Comparison of ENCODE assay signal across 10 cellular contexts in genomic region chr12:51070004-51070403, GRCh38. TPM values are rescaled to one million over a fixed set of nuclear protein-coding genes. Genes with fewer than 3 reads are reported as not detected.
DNase-seq lines count a peak whose midpoint lies in the region; ATAC-seq and TF ChIP-seq lines count a peak whose summit lies in the region.
"Had no signal": no experiment of that assay in that cellular context is flagged by ENCODE, and none has a peak within 500 bp of the region (broad histone marks: within the 10 kb centered on the region; RNA-seq: fewer than 3 reads in every experiment).

No MANE protein-coding gene starts in this region.

- no peak overlapping the region for H2BK15ac ChIP-seq in mesenchymal stem cell (ENCODE audit: low read depth, poor library complexity, severe bottlenecking)

- H2BK12ac ChIP-seq in mesenchymal stem cell (ENCODE audit: low read length in 2 of 2) = no peak overlapping the region

- H2AFZ ChIP-seq in mesenchymal stem cell (ENCODE audit: low read depth, low read length) = no peak overlapping the region

- H3K4me2 ChIP-seq in mesenchymal stem cell (ENCODE audit: low read length, poor library complexity, severe bottlenecking) = no peak overlapping the region

- H3K36me3 ChIP-seq in mesenchymal stem cell (ENCODE audit: control insufficient read depth in 1 of 2, insufficient read depth in 2 of 2, low read depth in 1 of 2, low read length in 2 of 2) = peaks cover 63 to 74% of the 10 kb centered on the region in 2 experiments

- no peak overlapping the region for H4K91ac ChIP-seq in mesenchymal stem cell (ENCODE audit: low read length)

- H3K9ac ChIP-seq in mesenchymal stem cell (ENCODE audit: low read length) = peak overlapping the region; percentile 33

- peak overlapping the region in 4 of 5 experiments; percentile 5 to 89 (median 78) for H3K27ac Mint-ChIP-seq in brain

- H3K27me3 ChIP-seq in mesenchymal stem cell (ENCODE audit: control insufficient read depth in 1 of 2, insufficient read depth in 1 of 2, low read length in 2 of 2) = no peaks in the 10 kb centered on the region

- H2BK120ac ChIP-seq in mesenchymal stem cell (ENCODE audit: low read depth, low read length) = no peak overlapping the region

- peak; percentile 23 for DNase-seq in ELF-1 (ENCODE audit: low read depth, low spot score)
- DNase-seq in LHCN-M2 (ENCODE audit: low read depth) = peak; percentile 51
- DNase-seq in mesenchymal stem cell = peak; percentile 69
- no peak for DNase-seq in GM13976 (ENCODE audit: low spot score)
- DNase-seq: activated naive CD4-positive, alpha-beta T cell had no signal

- no peaks in the 10 kb centered on the region for H3K4me1 ChIP-seq in mesenchymal stem cell (ENCODE audit: control insufficient read depth, insufficient read depth, low read depth, low read length)

- peaks cover 19% of the 10 kb centered on the region for H3K4me1 Mint-ChIP-seq in brain

- no peak overlapping the region for H3K4me3 Mint-ChIP-seq in brain

- H3K18ac ChIP-seq in mesenchymal stem cell (ENCODE audit: low read depth in 1 of 2, low read length in 2 of 2) = no peak overlapping the region

- H3K36me3 Mint-ChIP-seq in brain = peaks cover 82% of the 10 kb centered on the region

- TF ChIP-seq CTCF in brain (conservative IDR thresholded peaks at IDR 0.05) (no peak), GM13976 (IDR thresholded peaks at IDR 0.05; ENCODE audit: borderline replicate concordance, control extremely low read depth, extremely low read depth, insufficient read depth, missing control alignments) (no peak)

- no peak overlapping the region for H3K4ac ChIP-seq in mesenchymal stem cell (ENCODE audit: low read depth in 1 of 2, low read length in 2 of 2)

- H3K9me3 Mint-ChIP-seq in brain = no peaks in the 10 kb centered on the region

- H3K9me3 ChIP-seq in mesenchymal stem cell (ENCODE audit: control insufficient read depth, low read length) = no peaks in the 10 kb centered on the region

- ATAC-seq in HG02642 (IDR thresholded peaks at IDR 0.05; ENCODE audit: poor library complexity, unreplicated experiment) (no peak), GM19023 (IDR thresholded peaks at IDR 0.05; ENCODE audit: unreplicated experiment) (no peak), GM18909 (IDR thresholded peaks at IDR 0.05; ENCODE audit: poor library complexity, unreplicated experiment) (no peak)

- no peak overlapping the region for H2BK5ac ChIP-seq in mesenchymal stem cell (ENCODE audit: low read depth, low read length, poor library complexity, severe bottlenecking)

- no peak overlapping the region for H3K23ac ChIP-seq in mesenchymal stem cell (ENCODE audit: low read length in 2 of 2)

- no peak overlapping the region for H3K4me3 ChIP-seq in mesenchymal stem cell (ENCODE audit: insufficient read depth in 1 of 2, low read depth in 1 of 2, low read length in 2 of 2)

- no peak overlapping the region for H2AK5ac ChIP-seq in mesenchymal stem cell (ENCODE audit: low read length, severe bottlenecking)

- 91% methylated on average over 3 of the region's 3 CpGs for WGBS in mesenchymal stem cell

- no peak overlapping the region for H3K27ac ChIP-seq in mesenchymal stem cell (ENCODE audit: low read length, poor library complexity, severe bottlenecking)
- H3K27ac ChIP-seq: VCaP had no signal

- in situ Hi-C loops in GM13976 (cut with MboI; ENCODE audit: low sequenced_read_pairs, unreplicated experiment) = no loop called here

- no peak overlapping the region for H4K8ac ChIP-seq in mesenchymal stem cell (ENCODE audit: low read length)

- H3K79me1 ChIP-seq in mesenchymal stem cell (replicated peaks; ENCODE audit: low read length, poor library complexity, severe bottlenecking) = peaks cover 24% of the 10 kb centered on the region

- H3K14ac ChIP-seq in mesenchymal stem cell (ENCODE audit: low read length in 2 of 2) = no peak overlapping the region

- no peaks in the 10 kb centered on the region for H3K27me3 Mint-ChIP-seq in brain

RNA-seq across cellular contexts. Expression of gene CSRNP2, which starts 13.4 kb away (rescaled TPM):
- 29.7 and 31.5 TPM in 2 replicates for total RNA-seq in LHCN-M2 (2014; rRNA removed)
- polyA plus RNA-seq in LHCN-M2 (2012) = 15.0 TPM
- polyA plus RNA-seq in brain (ENCODE audit: insufficient read depth, low read depth, low replicate concordance) = 25.4 TPM
- polyA plus RNA-seq in mesenchymal stem cell (2013, experiment 1 of 2) = 19.1 TPM
- 18.9 TPM for polyA plus RNA-seq in mesenchymal stem cell (2013, experiment 2 of 2)

RNA-seq across cellular contexts. Expression of gene LETMD1, which starts 21.9 kb away (rescaled TPM):
- total RNA-seq in LHCN-M2 (2014; rRNA removed) = 24.4 and 32.1 TPM in 2 replicates
- 20.4 TPM for polyA plus RNA-seq in LHCN-M2 (2012)
- polyA plus RNA-seq in brain (ENCODE audit: insufficient read depth, low read depth, low replicate concordance) = 64.6 TPM
- 32.8 TPM for polyA plus RNA-seq in mesenchymal stem cell (2013, experiment 1 of 2)
- 30.8 TPM for polyA plus RNA-seq in mesenchymal stem cell (2013, experiment 2 of 2)

RNA-seq across cellular contexts. Expression of gene SLC11A2, which starts 43.8 kb away (rescaled TPM):
- 29.2 and 36.7 TPM in 2 replicates for total RNA-seq in LHCN-M2 (2014; rRNA removed)
- polyA plus RNA-seq in LHCN-M2 (2012) = 15.8 TPM
- 18.2 TPM for polyA plus RNA-seq in brain (ENCODE audit: insufficient read depth, low read depth, low replicate concordance)
- polyA plus RNA-seq in mesenchymal stem cell (2013, experiment 1 of 2) = 20.4 TPM
- polyA plus RNA-seq in mesenchymal stem cell (2013, experiment 2 of 2) = 19.7 TPM
